12 cellular contexts compared by ENCODE assay signal in the genomic region with DNA sequence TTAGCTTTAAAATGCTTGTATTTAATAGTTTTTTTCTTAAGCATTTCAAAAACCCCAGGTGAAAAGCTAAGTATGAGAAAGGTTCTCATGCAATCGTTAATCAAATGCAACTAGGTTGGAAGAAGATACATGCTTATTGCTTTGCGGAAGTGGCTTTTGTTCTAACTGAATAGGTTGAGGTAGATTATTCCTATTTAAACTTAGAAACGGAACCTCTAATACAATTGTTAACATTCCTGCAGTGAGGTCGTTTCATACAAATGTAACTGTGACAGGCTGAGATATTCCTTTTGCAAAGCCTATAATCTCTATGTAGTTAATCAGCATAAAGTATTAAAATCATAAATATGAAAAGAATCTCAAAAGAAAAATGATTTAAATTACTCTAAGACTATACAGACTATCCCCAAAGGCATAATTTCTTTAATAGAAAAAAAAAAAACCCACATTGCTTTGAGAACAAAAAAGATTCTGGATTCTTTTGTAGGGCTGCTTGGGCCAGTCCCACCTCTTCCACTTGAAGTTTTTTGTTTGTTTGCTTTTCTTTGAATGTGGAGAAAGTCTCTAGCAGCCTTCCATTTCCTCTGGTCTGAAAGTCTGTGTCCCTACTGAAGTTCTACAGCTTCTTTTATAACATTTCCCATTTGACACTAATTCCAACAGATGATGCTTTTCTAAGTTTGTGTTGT. TPM values are rescaled to one million over a fixed set of nuclear protein-coding genes. Genes with fewer than 3 reads are reported as not detected.
A peak's percentile ranks its signal among the peaks of the same experiment; 100 is the strongest.
DNase-seq lines count a peak whose midpoint lies in the region; ATAC-seq and TF ChIP-seq lines count a peak whose summit lies in the region.
"Had no signal": no experiment of that assay in that cellular context is flagged by ENCODE, and none has a peak within 500 bp of the region (broad histone marks: within the 10 kb centered on the region; RNA-seq: fewer than 3 reads in every experiment).

No MANE protein-coding gene starts in this region.

- no peak overlapping the region for H3K9ac ChIP-seq in stomach smooth muscle (ENCODE audit: low read length in 2 of 2)

- H3K4me3 ChIP-seq in Panc1 (ENCODE audit: low read depth in 2 of 2, low read length in 2 of 2) (no peak overlapping the region), coronary artery (no peak overlapping the region), stomach smooth muscle (ENCODE audit: low read length in 2 of 2) (no peak overlapping the region)

- H3K9me3 ChIP-seq in Panc1 (ENCODE audit: control insufficient read depth, insufficient read depth, low read depth, low read length) (no peaks in the 10 kb centered on the region), stomach smooth muscle (ENCODE audit: control insufficient read depth in 2 of 2, low read length in 2 of 2) (no peaks in the 10 kb centered on the region)

- in situ Hi-C loops in Panc1 (cut with HindIII; ENCODE audit: low pct_unique_long_range_greater_than_20kb, low sequenced_read_pairs) = no loop called here

- POLR2A ChIA-PET in Panc1 (lab: Charles Lee) = no interaction called here

- H3K27ac ChIP-seq in Panc1 (ENCODE audit: low read length) (peak overlapping the region; percentile 86; the same call in 1 of the 2 replicates), coronary artery (peak overlapping the region; percentile 75 to 83), stomach smooth muscle (ENCODE audit: low read length) (peak overlapping the region; percentile 77)

- ATAC-seq in Panc1 (no peak), GM18861 (IDR thresholded peaks at IDR 0.05; ENCODE audit: unreplicated experiment) (no peak)
- ATAC-seq: CD8-positive, alpha-beta T cell had no signal

- intact Hi-C loops in Panc1 (cut with micrococcal nuclease; ENCODE audit: unreplicated experiment) = no loop called here

- CTCF ChIA-PET in Panc1 (lab: Charles Lee) = no interaction called here

- BruUV-seq in Panc1 (replicated peaks; lab: Mats Ljungman, UMichigan) = no TSS peak

- no peaks in the 10 kb centered on the region for H3K36me3 ChIP-seq in Panc1 (ENCODE audit: control insufficient read depth, insufficient read depth, low read length)
- H3K36me3 ChIP-seq in stomach smooth muscle (ENCODE audit: control insufficient read depth in 2 of 2, insufficient read depth in 2 of 2, low read length in 2 of 2) = no peaks in the 10 kb centered on the region

- no peak for DNase-seq in Panc1 (ENCODE audit: low read depth, low spot score)
- DNase-seq in coronary artery (ENCODE audit: low spot score) = no peak
- DNase-seq in lung microvascular endothelial cell (ENCODE audit: low read depth in 2 of 2) = peak; percentile 60 to 70
- DNase-seq in activated CD4-positive, CD25-positive, alpha-beta regulatory T cell (lab: John Stamatoyannopoulos, UW) = no peak
- no peak for DNase-seq in UCSD-AML1 (lab: John Stamatoyannopoulos, UW; ENCODE audit: unreplicated experiment)
- DNase-seq: activated CD4-positive, alpha-beta T cell treated with anti-CD3 and anti-CD28 coated beads for 1 hour; CD8-positive, alpha-beta T cell; cerebellar nuclear complex; retina; stimulated activated naive CD4-positive, alpha-beta T cell had no signal

- no peak for TF ChIP-seq CTCF in Panc1 (IDR thresholded peaks at IDR 0.05)
- TF ChIP-seq CTCF in coronary artery (IDR thresholded peaks at IDR 0.05) = no peak

- H3K4me1 ChIP-seq in Panc1 (ENCODE audit: control insufficient read depth, insufficient read depth, low read length) (peaks cover 27% of the 10 kb centered on the region), stomach smooth muscle (ENCODE audit: control insufficient read depth, insufficient read depth, low read length) (peaks cover 27% of the 10 kb centered on the region)

- H3K27me3 ChIP-seq in Panc1 (ENCODE audit: control insufficient read depth, insufficient read depth, low read length) (no peaks in the 10 kb centered on the region), stomach smooth muscle (ENCODE audit: control insufficient read depth in 1 of 2, insufficient read depth in 2 of 2, low read length in 2 of 2) (no peaks in the 10 kb centered on the region)

RNA-seq across cellular contexts. Expression of gene SORBS2, which starts 25.6 kb away (rescaled TPM):
- total RNA-seq in Panc1 (2021; ENCODE audit: unreplicated experiment) = 8.4 TPM
- 7.4 TPM for polyA plus RNA-seq in Panc1 (2012; ENCODE audit: insufficient read length)
- 94.8 and 143 TPM in 2 replicates for total RNA-seq in lung microvascular endothelial cell

Comparison
In these comparisons a context has a peak if more than half of its experiments do, and no peak if none do; other contexts are left out.
1. DNase-seq: peak in lung microvascular endothelial cell (2 of 2); none in Panc1 (single experiment), coronary artery (single experiment), activated CD4-positive, CD25-positive, alpha-beta regulatory T cell (0 of 4) and UCSD-AML1 (single experiment).
2. RNA of gene SORBS2, which starts 25.6 kb away (total RNA-seq): 94.8 to 143 TPM in lung microvascular endothelial cell; 8.4 TPM in Panc1 (single experiment); every median in the first group is over 10 times any median in the second.
3. Peak in every context shown above with its lines, with median percentiles within 50 percentile points of each other: H3K27ac ChIP-seq.